14 cellular contexts compared by ENCODE assay signal in genomic region chr22:38782402-38783094, GRCh38. TPM values are rescaled to one million over a fixed set of nuclear protein-coding genes. Genes with fewer than 3 reads are reported as not detected.
DNase-seq lines count a peak whose midpoint lies in the region; ATAC-seq, FAIRE-seq and TF ChIP-seq lines count a peak whose summit lies in the region.
"Had no signal": no experiment of that assay in that cellular context is flagged by ENCODE, and none has a peak within 500 bp of the region (broad histone marks: within the 10 kb centered on the region; RNA-seq: fewer than 3 reads in every experiment).

No MANE protein-coding gene starts in this region.

- H3F3A ChIP-seq in Loucy (ENCODE audit: low read depth) = no peaks in the 10 kb centered on the region

- no peak overlapping the region for H3K27ac Mint-ChIP-seq in astrocyte (ENCODE audit: unreplicated experiment)

- H3K4me3 Mint-ChIP-seq in astrocyte (ENCODE audit: unreplicated experiment) = peak overlapping the region; percentile 24

- H3K9ac ChIP-seq in Loucy (ENCODE audit: low read depth, low read length, poor library complexity, severe bottlenecking) (peak overlapping the region; percentile 38), astrocyte (ENCODE audit: low read length) (peak overlapping the region; percentile 8)

- ATAC-seq in left lung (peak; percentile 38), HG02870 (IDR thresholded peaks at IDR 0.05; ENCODE audit: unreplicated experiment) (no peak), GM18520 (IDR thresholded peaks at IDR 0.05; ENCODE audit: unreplicated experiment) (no peak)

- H4K20me1 ChIP-seq in Loucy (ENCODE audit: insufficient read depth, low read length, poor library complexity, severe bottlenecking) = no peaks in the 10 kb centered on the region
- peaks cover 3% of the 10 kb centered on the region for H4K20me1 ChIP-seq in astrocyte (ENCODE audit: insufficient read depth, low read length)

- H3K4me3 ChIP-seq in Loucy (ENCODE audit: low read length, poor library complexity, severe bottlenecking) = no peak overlapping the region
- H3K4me3 ChIP-seq in astrocyte (ENCODE audit: insufficient read depth, low read depth, low read length) = no peak overlapping the region
- H3K4me3 ChIP-seq in left lung = no peak overlapping the region
- H3K4me3 ChIP-seq: esophagus squamous epithelium had no signal

- H3K4me1 ChIP-seq in Loucy (ENCODE audit: insufficient read depth, low read length, poor library complexity, severe bottlenecking) = peaks cover 5% of the 10 kb centered on the region
- peaks cover 22% of the 10 kb centered on the region for H3K4me1 ChIP-seq in astrocyte (ENCODE audit: insufficient read depth, low read length)
- H3K4me1 ChIP-seq in left lung = peaks cover 0 to 10% of the 10 kb centered on the region in 2 donors

- FAIRE-seq in astrocyte (lab: Jason Lieb, UNC) = no peak

- H3K4me2 ChIP-seq in Loucy (ENCODE audit: low read depth, low read length, poor library complexity, severe bottlenecking) (peak overlapping the region; percentile 11), astrocyte (ENCODE audit: low read length) (peak overlapping the region; percentile 28)

- H3K27me3 ChIP-seq in Loucy (ENCODE audit: insufficient read depth, low read length, poor library complexity, severe bottlenecking) (no peaks in the 10 kb centered on the region), astrocyte (ENCODE audit: insufficient read depth, low read length) (no peaks in the 10 kb centered on the region), left lung (no peaks in the 10 kb centered on the region)
- H3K27me3 ChIP-seq: esophagus squamous epithelium had no signal

- H3K27me3 Mint-ChIP-seq in astrocyte (ENCODE audit: low read depth, unreplicated experiment) = peaks cover 6% of the 10 kb centered on the region

- H2AFZ ChIP-seq in Loucy (ENCODE audit: low read length) (peak overlapping the region; percentile 80), astrocyte (ENCODE audit: low read depth, low read length) (peak overlapping the region; percentile 67)

- H3K9me3 ChIP-seq in Loucy (ENCODE audit: insufficient read depth, low read depth, low read length) (no peaks in the 10 kb centered on the region), astrocyte (ENCODE audit: insufficient read depth, low read depth, low read length) (no peaks in the 10 kb centered on the region), left lung (no peaks in the 10 kb centered on the region)
- H3K9me3 ChIP-seq: esophagus squamous epithelium had no signal

- peak; percentile 85 for DNase-seq in CMK (ENCODE audit: low read depth)
- DNase-seq in astrocyte (ENCODE audit: low read depth) = peak; percentile 84
- DNase-seq in left lung = no peak
- no peak for DNase-seq in RPMI8226
- no peak for DNase-seq in NCI-H2196 treated with DMSO at 0.1 percent for 48 hours (lab: John Stamatoyannopoulos, UW; ENCODE audit: unreplicated experiment)
- DNase-seq: activated naive CD4-positive, alpha-beta T cell treated with Interleukin-2 at 50 U/mL for 16 hours; DND-41; esophagus squamous epithelium; NCI-H526; stimulated activated naive CD4-positive, alpha-beta T cell had no signal

- no peaks in the 10 kb centered on the region for H3K79me2 ChIP-seq in Loucy (ENCODE audit: insufficient read depth, low read length)
- H3K79me2 ChIP-seq in astrocyte (ENCODE audit: insufficient read depth, low read length) = no peaks in the 10 kb centered on the region

- intact Hi-C loops in left lung (cut with DNase I) = no loop called here

- TF ChIP-seq CTCF in Loucy (conservative IDR thresholded peaks at IDR 0.05; ENCODE audit: low read length) = no peak
- TF ChIP-seq CTCF in astrocyte (IDR thresholded peaks at IDR 0.05; ENCODE audit: insufficient read depth, low read depth, low read length) = no peak
- no peak for TF ChIP-seq CTCF in left lung (IDR thresholded peaks at IDR 0.05)

- H3K36me3 ChIP-seq in Loucy (ENCODE audit: insufficient read depth, low read length) (no peaks in the 10 kb centered on the region), astrocyte (ENCODE audit: insufficient read depth, low read length) (no peaks in the 10 kb centered on the region), left lung (peaks cover 0 to 34% of the 10 kb centered on the region in 2 donors)

- H3K9me2 ChIP-seq in Loucy (replicated peaks; ENCODE audit: low read depth, low read length) = no peaks in the 10 kb centered on the region

- H3K36me3 Mint-ChIP-seq in astrocyte (ENCODE audit: low read depth, unreplicated experiment) = peaks cover 12% of the 10 kb centered on the region

- H3K27ac ChIP-seq in astrocyte (ENCODE audit: low read depth, low read length) (no peak overlapping the region), left lung (no peak overlapping the region)
- H3K27ac ChIP-seq: esophagus squamous epithelium, VCaP had no signal

- H3K4me1 Mint-ChIP-seq in astrocyte (ENCODE audit: low read depth, unreplicated experiment) = peaks cover 10% of the 10 kb centered on the region

- H3K9me3 Mint-ChIP-seq in astrocyte (ENCODE audit: unreplicated experiment) = no peaks in the 10 kb centered on the region

RNA-seq across cellular contexts. Expression of gene DNAL4, which starts 11.4 kb away (rescaled TPM):
- total RNA-seq in astrocyte = 12.8 and 12.9 TPM in 2 replicates
- total RNA-seq in left lung = 10 to 100 TPM; 16.3 to 21.5 TPM

RNA-seq across cellular contexts. Expression of gene SUN2, which starts 26.8 kb away (rescaled TPM):
- 46.5 and 51.0 TPM in 2 replicates for total RNA-seq in astrocyte
- 100 to 1,000 TPM in 1 of 2 donors, 10 to 100 TPM in 1; 99.3 to 174 TPM for total RNA-seq in left lung

Comparison
In these comparisons a context has a peak if more than half of its experiments do, and no peak if none do; other contexts are left out.
1. DNase-seq: peak in CMK (single experiment) and astrocyte (single experiment); none in left lung (0 of 2), RPMI8226 (single experiment) and NCI-H2196 treated with DMSO at 0.1 percent for 48 hours (single experiment).